19 cellular contexts compared by ENCODE assay signal in genomic region chr13:93981578-93981977, GRCh38.
DNase-seq lines count a peak whose midpoint lies in the region; TF ChIP-seq lines count a peak whose summit lies in the region.
"Had no signal": no experiment of that assay in that cellular context is flagged by ENCODE, and none has a peak within 500 bp of the region (broad histone marks: within the 10 kb centered on the region; RNA-seq: fewer than 3 reads in every experiment).

No MANE protein-coding gene starts in this region.

- no peaks in the 10 kb centered on the region for H3K9me3 Mint-ChIP-seq in activated naive CD4-positive, alpha-beta T cell treated with anti-CD3 and anti-CD28 coated beads, Interleukin-2, amount 50 U/mL, for 24 hours
- no peaks in the 10 kb centered on the region for H3K9me3 Mint-ChIP-seq in activated naive CD4-positive, alpha-beta T cell treated with anti-CD3 and anti-CD28 coated beads, Interleukin-2, amount 10 ng/mL, durations not matched to agents 7 days and 5 days
- H3K9me3 Mint-ChIP-seq in activated T-helper 2 cell treated with anti-CD3 and anti-CD28 coated beads, Interferon-gamma antibody, Interleukin-2, Interleukin-4, amounts not matched to agents 10 μg/mL and 5 μg/mL and 100 μg/mL, durations not matched to agents 14 hours and 24 hours and 36 hours: no peaks in the 10 kb centered on the region
- H3K9me3 Mint-ChIP-seq: CD4-positive, alpha-beta T cell; CD8-positive, alpha-beta memory T cell; HFFc6 had no signal

- H2AFZ ChIP-seq in neural cell (ENCODE audit: low read depth, low read length) (no peak overlapping the region), smooth muscle cell (ENCODE audit: low read depth) (no peak overlapping the region)
- H2AFZ ChIP-seq: GM23248 had no signal

- H3K36me3 ChIP-seq in neural cell (ENCODE audit: insufficient read depth, low read length) (no peaks in the 10 kb centered on the region), smooth muscle cell (ENCODE audit: low read depth) (no peaks in the 10 kb centered on the region)
- H3K36me3 ChIP-seq: BE2C; BLaER1 treated with 17β-estradiol and CSF1 and Interleukin-3, amounts not matched to agents 10 nM and 100 nM had no signal

- H3F3A ChIP-seq in neural cell (ENCODE audit: insufficient read depth, low read length, poor library complexity, severe bottlenecking) (peaks cover 3% of the 10 kb centered on the region), smooth muscle cell (ENCODE audit: low read depth) (no peaks in the 10 kb centered on the region)

- TF ChIP-seq EP300 in neural cell (conservative IDR thresholded peaks at IDR 0.05; ENCODE audit: poor library complexity, severe bottlenecking): peak; percentile 73

- H3K4me3 ChIP-seq in neural cell (ENCODE audit: low read length) (no peak overlapping the region), smooth muscle cell (no peak overlapping the region)
- H3K4me3 ChIP-seq: BLaER1 treated with 17β-estradiol and CSF1 and Interleukin-3, amounts not matched to agents 10 nM and 100 nM; GM12878; GM23248 had no signal

- TF ChIP-seq RAD21 in neural cell (conservative IDR thresholded peaks at IDR 0.05): no peak

- no peaks in the 10 kb centered on the region for H3K4me1 ChIP-seq in smooth muscle cell (ENCODE audit: low read depth)
- H3K4me1 ChIP-seq: BE2C; BLaER1 treated with 17β-estradiol and CSF1 and Interleukin-3, amounts not matched to agents 10 nM and 100 nM had no signal

- H3K9me3 ChIP-seq in neural cell (ENCODE audit: low read length) (no peaks in the 10 kb centered on the region), smooth muscle cell (replicated peaks; ENCODE audit: low read depth) (peaks cover 4% of the 10 kb centered on the region)

- no peaks in the 10 kb centered on the region for H3K4me1 Mint-ChIP-seq in activated naive CD4-positive, alpha-beta T cell treated with anti-CD3 and anti-CD28 coated beads, Interleukin-2, amount 50 U/mL, for 24 hours
- no peaks in the 10 kb centered on the region for H3K4me1 Mint-ChIP-seq in activated naive CD4-positive, alpha-beta T cell treated with anti-CD3 and anti-CD28 coated beads, Interleukin-2, amount 10 ng/mL, durations not matched to agents 7 days and 5 days
- no peaks in the 10 kb centered on the region for H3K4me1 Mint-ChIP-seq in activated T-helper 2 cell treated with anti-CD3 and anti-CD28 coated beads, Interferon-gamma antibody, Interleukin-2, Interleukin-4, amounts not matched to agents 10 μg/mL and 5 μg/mL and 100 μg/mL, durations not matched to agents 14 hours and 24 hours and 36 hours (ENCODE audit: low read depth)
- H3K4me1 Mint-ChIP-seq: CD14-positive monocyte; CD8-positive, alpha-beta memory T cell had no signal

- H3K27me3 ChIP-seq in neural cell (ENCODE audit: insufficient read depth, low read depth, low read length): no peaks in the 10 kb centered on the region
- H3K27me3 ChIP-seq in smooth muscle cell (ENCODE audit: low read depth): no peaks in the 10 kb centered on the region
- H3K27me3 ChIP-seq: BE2C; BLaER1 treated with 17β-estradiol and CSF1 and Interleukin-3, amounts not matched to agents 10 nM and 100 nM had no signal

- no peak overlapping the region for H3K4me3 Mint-ChIP-seq in activated naive CD4-positive, alpha-beta T cell treated with anti-CD3 and anti-CD28 coated beads, Interleukin-2, amount 50 U/mL, for 24 hours
- no peak overlapping the region for H3K4me3 Mint-ChIP-seq in activated naive CD4-positive, alpha-beta T cell treated with anti-CD3 and anti-CD28 coated beads, Interleukin-2, amount 10 ng/mL, durations not matched to agents 7 days and 5 days
- no peak overlapping the region for H3K4me3 Mint-ChIP-seq in activated T-helper 2 cell treated with anti-CD3 and anti-CD28 coated beads, Interferon-gamma antibody, Interleukin-2, Interleukin-4, amounts not matched to agents 10 μg/mL and 5 μg/mL and 100 μg/mL, durations not matched to agents 14 hours and 24 hours and 36 hours (ENCODE audit: low read depth)
- H3K4me3 Mint-ChIP-seq: CD14-positive monocyte; CD4-positive, alpha-beta T cell; CD8-positive, alpha-beta memory T cell; H9; HFFc6 had no signal

- peak overlapping the region; percentile 17 for H3K4me2 ChIP-seq in neural cell (ENCODE audit: low read length)
- H3K4me2 ChIP-seq in smooth muscle cell: no peak overlapping the region
- H3K4me2 ChIP-seq: BLaER1 treated with 17β-estradiol and CSF1 and Interleukin-3, amounts not matched to agents 10 nM and 100 nM had no signal

- H3K27ac Mint-ChIP-seq in activated naive CD4-positive, alpha-beta T cell treated with anti-CD3 and anti-CD28 coated beads, Interleukin-2, amount 50 U/mL, for 24 hours: peak overlapping the region; percentile 76
- H3K27ac Mint-ChIP-seq in activated naive CD4-positive, alpha-beta T cell treated with anti-CD3 and anti-CD28 coated beads, Interleukin-2, amount 10 ng/mL, durations not matched to agents 7 days and 5 days: no peak overlapping the region
- H3K27ac Mint-ChIP-seq in activated T-helper 2 cell treated with anti-CD3 and anti-CD28 coated beads, Interferon-gamma antibody, Interleukin-2, Interleukin-4, amounts not matched to agents 10 μg/mL and 5 μg/mL and 100 μg/mL, durations not matched to agents 14 hours and 24 hours and 36 hours: no peak overlapping the region
- H3K27ac Mint-ChIP-seq: CD14-positive monocyte; CD4-positive, alpha-beta T cell; CD8-positive, alpha-beta memory T cell; H9; HFFc6 had no signal

- POLR2A ChIA-PET in HEK293T (lab: Yijun Ruan, JAX): no interaction called here

- no peaks in the 10 kb centered on the region for H3K36me3 Mint-ChIP-seq in activated naive CD4-positive, alpha-beta T cell treated with anti-CD3 and anti-CD28 coated beads, Interleukin-2, amount 50 U/mL, for 24 hours
- no peaks in the 10 kb centered on the region for H3K36me3 Mint-ChIP-seq in activated naive CD4-positive, alpha-beta T cell treated with anti-CD3 and anti-CD28 coated beads, Interleukin-2, amount 10 ng/mL, durations not matched to agents 7 days and 5 days
- H3K36me3 Mint-ChIP-seq in activated T-helper 2 cell treated with anti-CD3 and anti-CD28 coated beads, Interferon-gamma antibody, Interleukin-2, Interleukin-4, amounts not matched to agents 10 μg/mL and 5 μg/mL and 100 μg/mL, durations not matched to agents 14 hours and 24 hours and 36 hours (ENCODE audit: low read depth): no peaks in the 10 kb centered on the region
- H3K36me3 Mint-ChIP-seq: CD14-positive monocyte; CD8-positive, alpha-beta memory T cell had no signal

- intact Hi-C loops in activated T-helper 2 cell treated with anti-CD3 and anti-CD28 coated beads, Interferon-gamma antibody, Interleukin-2, Interleukin-4, amounts not matched to agents 10 μg/mL and 5 μg/mL and 100 μg/mL, durations not matched to agents 14 hours and 24 hours and 36 hours (cut with micrococcal nuclease): no loop called here

- H3K9ac ChIP-seq in neural cell (ENCODE audit: low read length) (no peak overlapping the region), smooth muscle cell (ENCODE audit: low read depth) (no peak overlapping the region)
- H3K9ac ChIP-seq: BLaER1 treated with 17β-estradiol and CSF1 and Interleukin-3, amounts not matched to agents 10 nM and 100 nM; GM23248 had no signal

- peaks cover 2% of the 10 kb centered on the region for H3K27me3 Mint-ChIP-seq in activated naive CD4-positive, alpha-beta T cell treated with anti-CD3 and anti-CD28 coated beads, Interleukin-2, amount 50 U/mL, for 24 hours
- H3K27me3 Mint-ChIP-seq in activated naive CD4-positive, alpha-beta T cell treated with anti-CD3 and anti-CD28 coated beads, Interleukin-2, amount 10 ng/mL, durations not matched to agents 7 days and 5 days: peaks cover 4% of the 10 kb centered on the region
- H3K27me3 Mint-ChIP-seq in activated T-helper 2 cell treated with anti-CD3 and anti-CD28 coated beads, Interferon-gamma antibody, Interleukin-2, Interleukin-4, amounts not matched to agents 10 μg/mL and 5 μg/mL and 100 μg/mL, durations not matched to agents 14 hours and 24 hours and 36 hours (ENCODE audit: low read depth): no peaks in the 10 kb centered on the region

- H3K27ac ChIP-seq in neural cell (ENCODE audit: low read length): peak overlapping the region; percentile 40
- H3K27ac ChIP-seq in smooth muscle cell (ENCODE audit: low read depth): no peak overlapping the region
- H3K27ac ChIP-seq: BLaER1 treated with 17β-estradiol and CSF1 and Interleukin-3, amounts not matched to agents 10 nM and 100 nM; GM23248 had no signal

- H3K9me2 ChIP-seq in neural cell (ENCODE audit: insufficient read depth, low read length): no peaks in the 10 kb centered on the region

- CTCF ChIA-PET in activated naive CD4-positive, alpha-beta T cell treated with anti-CD3 and anti-CD28 coated beads, Interleukin-2, amount 10 ng/mL, durations not matched to agents 7 days and 5 days (lab: Charles Lee): no interaction called here
- CTCF ChIA-PET in HEK293T (lab: Yijun Ruan, JAX): no interaction called here

- TF ChIP-seq CTCF in neural cell (IDR thresholded peaks at IDR 0.05; ENCODE audit: poor library complexity, severe bottlenecking): no peak
- no peak for TF ChIP-seq CTCF in smooth muscle cell (IDR thresholded peaks at IDR 0.05; ENCODE audit: borderline replicate concordance, insufficient read depth, poor library complexity, severe bottlenecking)

- H4K20me1 ChIP-seq in neural cell (ENCODE audit: insufficient read depth) (no peaks in the 10 kb centered on the region), smooth muscle cell (ENCODE audit: low read depth) (no peaks in the 10 kb centered on the region)
- H4K20me1 ChIP-seq: BLaER1 treated with 17β-estradiol and CSF1 and Interleukin-3, amounts not matched to agents 10 nM and 100 nM had no signal

- DNase-seq in activated naive CD4-positive, alpha-beta T cell treated with anti-CD3 and anti-CD28 coated beads, Interleukin-2, amount 10 ng/mL, durations not matched to agents 7 days and 5 days: no peak
- no peak for DNase-seq in HEK293T (ENCODE audit: extremely low spot score)
- DNase-seq in smooth muscle cell (lab: John Stamatoyannopoulos, UW; ENCODE audit: unreplicated experiment): no peak
- DNase-seq in activated T-helper 2 cell treated with anti-CD3 and anti-CD28 coated beads, Interferon-gamma antibody, Interleukin-2, Interleukin-4, amounts not matched to agents 10 μg/mL and 5 μg/mL and 100 μg/mL, durations not matched to agents 14 hours and 24 hours and 36 hours (ENCODE audit: low spot score): no peak
- DNase-seq: BE2C; CD4-positive, alpha-beta T cell; CD8-positive, alpha-beta memory T cell; DMS 273 treated with DMSO at 0.1 percent for 48 hours; DMS79; EL; GDM1; GM23248; H9; HFFc6 had no signal

- H3K79me2 ChIP-seq in neural cell (replicated peaks; ENCODE audit: insufficient read depth, low read length) (no peaks in the 10 kb centered on the region), smooth muscle cell (ENCODE audit: low read depth) (peaks cover 3% of the 10 kb centered on the region)

TF ChIP-seq in HEK293T, 16 proteins besides CTCF, POLR2A, EP300 and RAD21 (continues in another document):
- no peak for TF ChIP-seq ZNF384 (IDR thresholded peaks at IDR 0.05)
